ENCODE assay signal across 1 cellular context in genomic region chr20:1325173-1326030, GRCh38.
TF ChIP-seq lines count a peak whose summit lies in the region.

No MANE protein-coding gene starts in this region.

TF ChIP-seq in A549, 52 proteins besides CTCF, POLR2A, EP300 and RAD21 (continued from another document):
- TF ChIP-seq RNF2 (IDR thresholded peaks at IDR 0.05; ENCODE audit: borderline replicate concordance, low read depth) (no peak), PBX3 (IDR thresholded peaks at IDR 0.05) (no peak), CHD2 (IDR thresholded peaks at IDR 0.05; ENCODE audit: low read length, partially characterized antibody) (no peak), REST (IDR thresholded peaks at IDR 0.05) (0 out of 2 replicates have a peak, but pooled peaks have one; percentile 13), FOSL2 (IDR thresholded peaks at IDR 0.05) (no peak), FOSL2 (CRISPR knock-in tag; IDR thresholded peaks at IDR 0.05) (peak; percentile 64), FOSB (CRISPR knock-in tag; IDR thresholded peaks at IDR 0.05) (peak; percentile 70; the same call in 1 of the 2 replicates), SREBF2 (IDR thresholded peaks at IDR 0.05) (no peak), SMC3 (IDR thresholded peaks at IDR 0.05) (no peak), EHF (CRISPR knock-in tag; IDR thresholded peaks at IDR 0.05) (peak; percentile 51; the same call in 1 of the 2 replicates), JUN (IDR thresholded peaks at IDR 0.05) (peak; percentile 80 to 93), TP53 (CRISPR knock-in tag; IDR thresholded peaks at IDR 0.05) (peak; percentile 90), ELK1 (IDR thresholded peaks at IDR 0.05; ENCODE audit: low read depth, low read length) (0 out of 2 replicates have a peak, but pooled peaks have one; percentile 68), JUNB (IDR thresholded peaks at IDR 0.05) (no peak), ZFP36 (IDR thresholded peaks at IDR 0.05; ENCODE audit: borderline replicate concordance, partially characterized antibody) (no peak), POLR2AphosphoS2 (conservative IDR thresholded peaks at IDR 0.05; ENCODE audit: low read length) (no peak), BCL3 (IDR thresholded peaks at IDR 0.05) (peak; percentile 86), FOXS1 (CRISPR knock-in tag; IDR thresholded peaks at IDR 0.05) (no peak), RFX5 (IDR thresholded peaks at IDR 0.05) (peak; percentile 74; the same call in 1 of the 2 replicates), MYC (IDR thresholded peaks at IDR 0.05; ENCODE audit: borderline replicate concordance, low read length) (peak; percentile 95), NR3C1 (IDR thresholded peaks at IDR 0.05) (no peak), CBX2 (IDR thresholded peaks at IDR 0.05; ENCODE audit: borderline replicate concordance, low read depth) (no peak), CEBPB (IDR thresholded peaks at IDR 0.05) (peak in 1 of 2 experiments; percentile 19; a peak in 1 of 4 replicates), KDM5A (IDR thresholded peaks at IDR 0.05) (peak; percentile 84), HOXA7 (CRISPR knock-in tag; IDR thresholded peaks at IDR 0.05) (no peak), HES2 (IDR thresholded peaks at IDR 0.05) (no peak), ESRRA (IDR thresholded peaks at IDR 0.05; ENCODE audit: borderline replicate concordance, low read length) (no peak; the same call in 1 of the 2 replicates), RCOR1 (IDR thresholded peaks at IDR 0.05; ENCODE audit: low read depth, low read length) (no peak), HOXB13 (CRISPR knock-in tag; IDR thresholded peaks at IDR 0.05; ENCODE audit: low read depth) (0 out of 2 replicates have a peak, but pooled peaks have one; percentile 20), HOXB5 (CRISPR knock-in tag; IDR thresholded peaks at IDR 0.05) (no peak), CBX8 (IDR thresholded peaks at IDR 0.05) (no peak), NFE2L2 (conservative IDR thresholded peaks at IDR 0.05; ENCODE audit: low read length) (no peak), GATA3 (IDR thresholded peaks at IDR 0.05; ENCODE audit: borderline replicate concordance) (no peak)
